ENCODE assay signal across 8 cellular contexts in the genomic region with DNA sequence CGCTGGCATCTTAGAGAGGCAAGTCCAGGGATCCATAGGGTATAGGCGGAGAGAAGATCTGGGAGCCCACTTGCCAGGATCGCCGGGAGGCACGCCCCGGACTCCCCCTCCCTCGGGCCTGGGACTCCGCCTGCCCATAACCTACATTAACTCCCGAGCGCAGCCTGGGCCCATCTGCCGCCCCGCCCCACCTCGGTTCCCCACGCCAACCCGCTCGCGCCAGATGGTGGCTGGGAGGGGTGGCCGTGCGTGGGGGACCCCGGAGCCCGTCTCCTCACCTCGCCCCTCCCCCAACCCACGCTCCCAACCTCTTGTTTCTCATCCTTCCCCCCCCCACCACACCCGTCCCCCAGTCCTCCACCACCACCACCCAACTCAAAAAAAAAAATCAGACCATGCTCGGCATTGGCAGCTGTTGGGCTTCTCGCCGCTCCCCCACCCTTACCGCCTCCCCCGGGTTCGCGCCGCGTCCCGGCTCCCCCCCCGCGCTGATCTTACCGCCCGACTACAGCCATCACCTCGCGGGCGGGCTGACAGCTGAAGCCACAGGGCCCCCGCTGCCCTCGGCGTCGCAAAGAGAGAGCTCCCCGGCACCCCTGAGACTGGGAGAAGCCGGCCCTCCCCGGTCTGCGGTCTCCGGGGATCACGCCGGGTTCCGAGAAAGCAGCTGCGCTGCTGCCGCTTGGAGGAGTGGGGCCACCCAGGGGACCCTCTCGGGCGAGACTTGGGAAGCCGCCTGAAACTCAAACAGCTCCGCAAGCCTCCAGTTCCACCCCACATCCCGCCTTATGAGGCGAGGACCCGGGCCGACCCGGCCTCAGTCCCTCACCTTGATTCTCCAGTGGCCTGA. TPM values are rescaled to one million over a fixed set of nuclear protein-coding genes. Genes with fewer than 3 reads are reported as not detected.
DNase-seq lines count a peak whose midpoint lies in the region; ATAC-seq and TF ChIP-seq lines count a peak whose summit lies in the region.

No MANE protein-coding gene starts in this region.

- WGBS in thyroid gland, 2 donors = 8 to 13% methylated on average over 8 to 32 of the region's 64 CpGs

- peaks cover 42% of the 10 kb centered on the region for H3K4me1 Mint-ChIP-seq in progenitor cell of endocrine pancreas (ENCODE audit: low read depth)

- no peak for ATAC-seq in GM21717 (IDR thresholded peaks at IDR 0.05; ENCODE audit: unreplicated experiment)

- peak overlapping the region; percentile 65 for H3K4me3 Mint-ChIP-seq in progenitor cell of endocrine pancreas (ENCODE audit: low read depth)

- H3K4me1 ChIP-seq in duodenal mucosa (ENCODE audit: control insufficient read depth in 1 of 2, insufficient read depth in 2 of 2, low read length in 2 of 2) (peaks cover 65 to 77% of the 10 kb centered on the region in 2 donors), thyroid gland (peaks cover 51 to 58% of the 10 kb centered on the region in 2 donors)

- DNase-seq in GM20000 (ENCODE audit: low spot score) = peak; percentile 58
- DNase-seq in NCI-H526 treated with DMSO at 0.1 percent for 48 hours (lab: John Stamatoyannopoulos, UW) = peak; percentile 17
- no peak for DNase-seq in progenitor cell of endocrine pancreas (ENCODE audit: low spot score, unreplicated experiment)
- DNase-seq in thyroid gland = no peak
- DNase-seq in NCI-H2196 treated with DMSO at 0.1 percent for 48 hours (lab: John Stamatoyannopoulos, UW; ENCODE audit: unreplicated experiment) = no peak
- DNase-seq in HuH-7 (ENCODE audit: low spot score) = no peak

- H3K9ac ChIP-seq in duodenal mucosa (ENCODE audit: low read depth in 1 of 2, low read length in 2 of 2) = no peak overlapping the region

- H3K4me3 ChIP-seq in duodenal mucosa (ENCODE audit: low read depth in 1 of 2, low read length in 2 of 2) (peak overlapping the region; percentile 60 to 75), thyroid gland (replicated peaks in 1 of 3) (peak overlapping the region in 1 of 3 donors; percentile 45)

- TF ChIP-seq POLR2A in thyroid gland (IDR thresholded peaks at IDR 0.05) = no peak

- TF ChIP-seq CTCF in GM20000 (IDR thresholded peaks at IDR 0.05; ENCODE audit: extremely low read depth, missing control alignments) (no peak), progenitor cell of endocrine pancreas (IDR thresholded peaks at IDR 0.05; ENCODE audit: unreplicated experiment) (no peak), thyroid gland (IDR thresholded peaks at IDR 0.05) (no peak)

- intact Hi-C loops in thyroid gland (cut with DNase I) = no loop called here

- peaks cover 60% of the 10 kb centered on the region for H3K27me3 Mint-ChIP-seq in progenitor cell of endocrine pancreas

- H3K27ac ChIP-seq in duodenal mucosa (ENCODE audit: low read depth, low read length) (no peak overlapping the region), thyroid gland (no peak overlapping the region)

- no peaks in the 10 kb centered on the region for H3K36me3 ChIP-seq in duodenal mucosa (ENCODE audit: control insufficient read depth in 1 of 2, insufficient read depth in 2 of 2, low read length in 2 of 2)
- H3K36me3 ChIP-seq in thyroid gland = no peaks in the 10 kb centered on the region

- H3K27me3 ChIP-seq in duodenal mucosa (ENCODE audit: control insufficient read depth in 1 of 2, insufficient read depth in 2 of 2, low read length in 2 of 2) (peaks cover 17 to 36% of the 10 kb centered on the region in 2 donors), thyroid gland (peaks cover 7% of the 10 kb centered on the region)

- no peaks in the 10 kb centered on the region for H3K9me3 Mint-ChIP-seq in progenitor cell of endocrine pancreas (ENCODE audit: low read depth)

- H3K9me3 ChIP-seq in duodenal mucosa (ENCODE audit: control insufficient read depth in 1 of 2, low read length in 2 of 2) = no peaks in the 10 kb centered on the region
- no peaks in the 10 kb centered on the region for H3K9me3 ChIP-seq in thyroid gland

- no peaks in the 10 kb centered on the region for H3K36me3 Mint-ChIP-seq in progenitor cell of endocrine pancreas (ENCODE audit: insufficient read depth)

- no peak overlapping the region for H3K27ac Mint-ChIP-seq in progenitor cell of endocrine pancreas

RNA-seq across cellular contexts. Expression of gene DLL4, which starts 1.4 kb away (rescaled TPM):
- total RNA-seq in progenitor cell of endocrine pancreas (6.2 and 6.5 TPM in 2 replicates), thyroid gland (10 to 100 TPM in 3 of 4 donors, 1 to 10 TPM in 1; 6.8 to 27.1 (median 10.8) TPM)

RNA-seq across cellular contexts. Expression of gene CHAC1, which starts 25.5 kb away (rescaled TPM):
- total RNA-seq in progenitor cell of endocrine pancreas = 14.4 and 18.1 TPM in 2 replicates
- total RNA-seq in thyroid gland = 1 to 10 TPM; 1.1 to 3.1 (median 1.8) TPM

RNA-seq across cellular contexts. Expression of gene VPS18, which starts 33.5 kb away (rescaled TPM):
- total RNA-seq in progenitor cell of endocrine pancreas (27.4 and 28.9 TPM in 2 replicates), thyroid gland (10 to 100 TPM; 29.2 to 43.6 (median 37.2) TPM)

RNA-seq across cellular contexts. Expression of gene RHOV, which starts 53.7 kb away (rescaled TPM):
- total RNA-seq in progenitor cell of endocrine pancreas (4.4 and 5.1 TPM in 2 replicates), thyroid gland (under 1 TPM in 1 of 4 donors, not detected in 3; 0.29 TPM)

Comparison
In these comparisons a context has a peak if more than half of its experiments do, and no peak if none do; other contexts are left out.
1. DNase-seq: peak in GM20000 (single experiment) and NCI-H526 treated with DMSO at 0.1 percent for 48 hours (single experiment); none in progenitor cell of endocrine pancreas (single experiment), thyroid gland (0 of 2), NCI-H2196 treated with DMSO at 0.1 percent for 48 hours (single experiment) and HuH-7 (single experiment).